8 cellular contexts compared by ENCODE assay signal in the genomic region with DNA sequence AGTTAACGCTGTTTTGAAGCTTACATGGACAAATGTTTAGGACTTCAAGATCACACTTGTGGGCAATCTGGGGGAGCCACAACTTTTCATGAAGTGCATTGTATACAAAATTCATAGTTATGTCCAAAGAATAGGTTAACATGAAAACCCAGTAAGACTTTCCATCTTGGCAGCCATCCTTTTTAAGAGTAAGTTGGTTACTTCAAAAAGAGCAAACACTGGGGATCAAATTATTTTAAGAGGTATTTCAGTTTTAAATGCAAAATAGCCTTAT. TPM values are rescaled to one million over a fixed set of nuclear protein-coding genes. Genes with fewer than 3 reads are reported as not detected.
A peak's percentile ranks its signal among the peaks of the same experiment; 100 is the strongest.
DNase-seq lines count a peak whose midpoint lies in the region; ATAC-seq, FAIRE-seq and TF ChIP-seq lines count a peak whose summit lies in the region.
"Not testable (repeated sequence)": the region's sequence is repeated elsewhere in the genome, so short reads cannot be mapped to it uniquely, and the experiment has no call there.

No MANE protein-coding gene starts in this region.

- not testable (repeated sequence) for H3K4me2 ChIP-seq in MM.1S (ENCODE audit: low read depth, low read length)

- H3K9me2 ChIP-seq in MM.1S (replicated peaks; ENCODE audit: insufficient read depth, low read length): not testable (repeated sequence)

- peaks cover 93% of the 10 kb centered on the region for H3K36me3 Mint-ChIP-seq in activated T-cell treated with anti-CD3 and anti-CD28 coated beads, Interleukin-2, amount 50 U/mL, for 24 hours (ENCODE audit: low read depth)
- H3K36me3 Mint-ChIP-seq in activated naive CD8-positive, alpha-beta T cell treated with anti-CD3 and anti-CD28 coated beads, Interleukin-2, amount 10 ng/mL, durations not matched to agents 7 days and 5 days: peaks cover 33% of the 10 kb centered on the region
- peaks cover 7 to 25% of the 10 kb centered on the region in 2 donors for H3K36me3 Mint-ChIP-seq in naive B cell

- H3K4me3 Mint-ChIP-seq in activated T-cell treated with anti-CD3 and anti-CD28 coated beads, Interleukin-2, amount 50 U/mL, for 24 hours; naive B cell: not testable (repeated sequence)
- peak overlapping the region; percentile 33 for H3K4me3 Mint-ChIP-seq in activated naive CD8-positive, alpha-beta T cell treated with anti-CD3 and anti-CD28 coated beads, Interleukin-2, amount 10 ng/mL, durations not matched to agents 7 days and 5 days

- H3K36me3 ChIP-seq in MM.1S (replicated peaks; ENCODE audit: insufficient read depth, low read length): peaks cover 27% of the 10 kb centered on the region
- H3K36me3 ChIP-seq in spleen: peaks cover 0 to 67% (median 34%) of the 10 kb centered on the region in 6 donors

- peaks cover 45% of the 10 kb centered on the region for H4K20me1 ChIP-seq in MM.1S (ENCODE audit: insufficient read depth, low read length)

- peak overlapping the region; percentile 55 for H3K27ac ChIP-seq in 22Rv1
- H3K27ac ChIP-seq in MM.1S (ENCODE audit: low read length): peak overlapping the region; percentile 16; the same call in 1 of the 2 replicates
- H3K27ac ChIP-seq in spleen: peak overlapping the region in 5 of 8 donors; percentile 8 to 60 (median 29)

- H2AFZ ChIP-seq in MM.1S (ENCODE audit: low read length): not testable (repeated sequence)

- H3K79me2 ChIP-seq in MM.1S (ENCODE audit: low read length): peaks cover 46% of the 10 kb centered on the region

- H3F3A ChIP-seq in MM.1S (ENCODE audit: insufficient read depth, low read length): peaks cover 97% of the 10 kb centered on the region

- intact Hi-C loops in spleen (cut with DNase I; ENCODE audit: low total_unique reads): not testable (repeated sequence)

- not testable (repeated sequence) for DNase-seq in GM12891 (ENCODE audit: insufficient read length, low spot score); MM.1S; activated T-cell treated with anti-CD3 and anti-CD28 coated beads, Interleukin-2, amount 50 U/mL, for 24 hours; activated naive CD8-positive, alpha-beta T cell treated with anti-CD3 and anti-CD28 coated beads, Interleukin-2, amount 10 ng/mL, durations not matched to agents 7 days and 5 days; naive B cell; spleen

- H3K4me1 Mint-ChIP-seq in activated T-cell treated with anti-CD3 and anti-CD28 coated beads, Interleukin-2, amount 50 U/mL, for 24 hours (ENCODE audit: low read depth): peaks cover 85% of the 10 kb centered on the region
- H3K4me1 Mint-ChIP-seq in activated naive CD8-positive, alpha-beta T cell treated with anti-CD3 and anti-CD28 coated beads, Interleukin-2, amount 10 ng/mL, durations not matched to agents 7 days and 5 days: peaks cover 46% of the 10 kb centered on the region
- peaks cover 46 to 63% (median 57%) of the 10 kb centered on the region in 3 donors for H3K4me1 Mint-ChIP-seq in naive B cell

- H3K9me3 Mint-ChIP-seq in activated T-cell treated with anti-CD3 and anti-CD28 coated beads, Interleukin-2, amount 50 U/mL, for 24 hours; activated naive CD8-positive, alpha-beta T cell treated with anti-CD3 and anti-CD28 coated beads, Interleukin-2, amount 10 ng/mL, durations not matched to agents 7 days and 5 days; naive B cell: not testable (repeated sequence)

- not testable (repeated sequence) for TF ChIP-seq CTCF in 22Rv1 (IDR thresholded peaks at IDR 0.05); MM.1S (IDR thresholded peaks at IDR 0.05; ENCODE audit: low read length); spleen (IDR thresholded peaks at IDR 0.05 in 8 of 11, conservative IDR thresholded peaks at IDR 0.05 in 3 of 11)

- peak overlapping the region; percentile 90 for H3K27ac Mint-ChIP-seq in activated T-cell treated with anti-CD3 and anti-CD28 coated beads, Interleukin-2, amount 50 U/mL, for 24 hours
- peak overlapping the region; percentile 81 for H3K27ac Mint-ChIP-seq in activated naive CD8-positive, alpha-beta T cell treated with anti-CD3 and anti-CD28 coated beads, Interleukin-2, amount 10 ng/mL, durations not matched to agents 7 days and 5 days
- peak overlapping the region in 4 of 6 donors; percentile 5 to 82 (median 24) for H3K27ac Mint-ChIP-seq in naive B cell

- H3K27me3 ChIP-seq in MM.1S (replicated peaks; ENCODE audit: insufficient read depth, low read length); spleen (replicated peaks in 1 of 7): not testable (repeated sequence)

- peaks cover 51% of the 10 kb centered on the region for H3K4me1 ChIP-seq in MM.1S (ENCODE audit: low read length)
- H3K4me1 ChIP-seq in spleen: peaks cover 0 to 91% (median 48%) of the 10 kb centered on the region in 6 donors

- not testable (repeated sequence) for H3K9ac ChIP-seq in MM.1S (ENCODE audit: low read length)

- ATAC-seq in activated naive CD8-positive, alpha-beta T cell treated with anti-CD3 and anti-CD28 coated beads, Interleukin-2, amount 10 ng/mL, durations not matched to agents 7 days and 5 days (ENCODE audit: low read depth); naive B cell (ENCODE audit: low read depth in 2 of 2): not testable (repeated sequence)

- H3K27me3 Mint-ChIP-seq in activated T-cell treated with anti-CD3 and anti-CD28 coated beads, Interleukin-2, amount 50 U/mL, for 24 hours; activated naive CD8-positive, alpha-beta T cell treated with anti-CD3 and anti-CD28 coated beads, Interleukin-2, amount 10 ng/mL, durations not matched to agents 7 days and 5 days; naive B cell: not testable (repeated sequence)

- WGBS in spleen, 5 donors: 89 to 95% (median 92%) methylated on average over 1 of the region's 1 CpG

- not testable (repeated sequence) for H3K4me3 ChIP-seq in MM.1S (ENCODE audit: low read length); spleen

- peak; percentile 85 for FAIRE-seq in GM12891 (lab: Jason Lieb, UNC)
- peak; percentile 79 for FAIRE-seq in TTC549 (lab: Jason Lieb, UNC)

- not testable (repeated sequence) for H3K9me3 ChIP-seq in MM.1S (replicated peaks; ENCODE audit: insufficient read depth, low read length); spleen

- TF ChIP-seq POLR2A in GM12891 (IDR thresholded peaks at IDR 0.05; ENCODE audit: low read depth, low read length); spleen (IDR thresholded peaks at IDR 0.05): not testable (repeated sequence)

- POLR2A ChIA-PET in activated naive CD8-positive, alpha-beta T cell treated with anti-CD3 and anti-CD28 coated beads, Interleukin-2, amount 10 ng/mL, durations not matched to agents 7 days and 5 days (lab: Charles Lee): interaction anchor here (0.9 to 5.9 kb wide), 3 partner anchors 9 to 34 kb away, joined by 4 to 107 read pairs (median 9); a partner anchor contains a TSS

RNA-seq across cellular contexts. Expression of a gene that starts 14.7 kb away (rescaled TPM):
- 848 TPM for polyA plus RNA-seq in GM12891 (2012; ENCODE audit: low read depth, missing spikeins)
- total RNA-seq in activated naive CD8-positive, alpha-beta T cell treated with anti-CD3 and anti-CD28 coated beads, Interleukin-2, amount 10 ng/mL, durations not matched to agents 7 days and 5 days: 100 to 1,000 TPM; 653 to 667 TPM
- polyA plus RNA-seq in naive B cell (ENCODE audit: low read depth in 6 of 6) (100 to 1,000 TPM; 585 to 820 (median 621) TPM), spleen (100 to 1,000 TPM; 509 to 690 (median 538) TPM)
- total RNA-seq in spleen: 100 to 1,000 TPM; 267 to 549 (median 418) TPM

RNA-seq across cellular contexts. Expression of a gene that starts 15.7 kb away (rescaled TPM):
- polyA plus RNA-seq in GM12891 (2012; ENCODE audit: low read depth, missing spikeins): 172 TPM
- total RNA-seq in activated naive CD8-positive, alpha-beta T cell treated with anti-CD3 and anti-CD28 coated beads, Interleukin-2, amount 10 ng/mL, durations not matched to agents 7 days and 5 days: 100 to 1,000 TPM; 227 to 235 TPM
- polyA plus RNA-seq in naive B cell (ENCODE audit: low read depth in 6 of 6) (100 to 1,000 TPM in 2 of 6 donors, 10 to 100 TPM in 4; 83.0 to 153 (median 94.2) TPM), spleen (100 to 1,000 TPM; 125 to 146 (median 133) TPM)
- total RNA-seq in spleen: 100 to 1,000 TPM in 3 of 7 donors, 10 to 100 TPM in 4; 87.3 to 114 (median 95.4) TPM

RNA-seq across cellular contexts. Expression of a gene that starts 33.8 kb away (rescaled TPM):
- polyA plus RNA-seq in GM12891 (2012; ENCODE audit: low read depth, missing spikeins): 7.2 TPM
- 10 to 100 TPM in 1 of 2 experiments, 1 to 10 TPM in 1; 10.0 to 10.3 TPM for total RNA-seq in activated naive CD8-positive, alpha-beta T cell treated with anti-CD3 and anti-CD28 coated beads, Interleukin-2, amount 10 ng/mL, durations not matched to agents 7 days and 5 days
- polyA plus RNA-seq in naive B cell (ENCODE audit: low read depth in 6 of 6) (1 to 10 TPM in 5 of 6 donors, under 1 TPM in 1; 0.93 to 4.1 (median 2.4) TPM), spleen (1 to 10 TPM; 4.9 to 6.5 (median 5.9) TPM)
- 10 to 100 TPM in 4 of 7 donors, 1 to 10 TPM in 3; 6.2 to 12.7 (median 10.1) TPM for total RNA-seq in spleen

Comparison
In these comparisons a context has a peak if more than half of its experiments do, and no peak if none do; other contexts are left out.
1. H3K27ac Mint-ChIP-seq: peak in every context shown above with its lines; median percentile 90 in activated T-cell treated with anti-CD3 and anti-CD28 coated beads, Interleukin-2, amount 50 U/mL, for 24 hours; 81 in activated naive CD8-positive, alpha-beta T cell treated with anti-CD3 and anti-CD28 coated beads, Interleukin-2, amount 10 ng/mL, durations not matched to agents 7 days and 5 days; 24 in naive B cell.